ENCODE assay signal across 16 cellular contexts in genomic region chr17:67506966-67507365, GRCh38.
DNase-seq lines count a peak whose midpoint lies in the region; ATAC-seq and TF ChIP-seq lines count a peak whose summit lies in the region.
"Had no signal": no experiment of that assay in that cellular context is flagged by ENCODE, and none has a peak within 500 bp of the region (broad histone marks: within the 10 kb centered on the region; RNA-seq: fewer than 3 reads in every experiment).

No MANE protein-coding gene starts in this region.

- H3K4me1 Mint-ChIP-seq in activated naive CD8-positive, alpha-beta T cell treated with anti-CD3 and anti-CD28 coated beads, Interleukin-2, amount 50 U/mL, for 24 hours: peaks cover 62% of the 10 kb centered on the region
- peaks cover 8% of the 10 kb centered on the region for H3K4me1 Mint-ChIP-seq in T-helper 2 cell treated with Interferon-gamma antibody and Interleukin-4, amounts not matched to agents 5 μg/mL and 100 μg/mL, for 36 hours (ENCODE audit: low read depth)

- DNase-seq in AG08396 (ENCODE audit: low spot score): peak; percentile 60
- DNase-seq in ELR (ENCODE audit: low read depth): peak; percentile 92
- DNase-seq in activated naive CD8-positive, alpha-beta T cell treated with anti-CD3 and anti-CD28 coated beads, Interleukin-2, amount 50 U/mL, for 24 hours: no peak
- DNase-seq in hepatic stellate cell (ENCODE audit: low spot score): peak; percentile 74
- DNase-seq in T-helper 2 cell treated with Interferon-gamma antibody and Interleukin-4, amounts not matched to agents 5 μg/mL and 100 μg/mL, for 36 hours (ENCODE audit: low spot score): no peak
- DNase-seq in Peyer's patch: no peak
- DNase-seq: activated CD4-positive, alpha-beta T cell treated with anti-CD3 and anti-CD28 coated beads for 1 hour; left ventricle myocardium superior; naive thymus-derived CD4-positive, alpha-beta T cell; retina had no signal

- TF ChIP-seq CTCF in Peyer's patch (IDR thresholded peaks at IDR 0.05): no peak

- peaks cover 13% of the 10 kb centered on the region for H3K9me3 Mint-ChIP-seq in activated naive CD8-positive, alpha-beta T cell treated with anti-CD3 and anti-CD28 coated beads, Interleukin-2, amount 50 U/mL, for 24 hours
- peaks cover 15% of the 10 kb centered on the region for H3K9me3 Mint-ChIP-seq in T-helper 2 cell treated with Interferon-gamma antibody and Interleukin-4, amounts not matched to agents 5 μg/mL and 100 μg/mL, for 36 hours

- H3K36me3 Mint-ChIP-seq in activated naive CD8-positive, alpha-beta T cell treated with anti-CD3 and anti-CD28 coated beads, Interleukin-2, amount 50 U/mL, for 24 hours (ENCODE audit: low read depth): peaks cover 14% of the 10 kb centered on the region
- H3K36me3 Mint-ChIP-seq in T-helper 2 cell treated with Interferon-gamma antibody and Interleukin-4, amounts not matched to agents 5 μg/mL and 100 μg/mL, for 36 hours (ENCODE audit: low read depth): peaks cover 8% of the 10 kb centered on the region

- TF ChIP-seq POLR2A in Peyer's patch (IDR thresholded peaks at IDR 0.05): no peak

- no peaks in the 10 kb centered on the region for H3K27me3 Mint-ChIP-seq in activated naive CD8-positive, alpha-beta T cell treated with anti-CD3 and anti-CD28 coated beads, Interleukin-2, amount 50 U/mL, for 24 hours
- no peaks in the 10 kb centered on the region for H3K27me3 Mint-ChIP-seq in T-helper 2 cell treated with Interferon-gamma antibody and Interleukin-4, amounts not matched to agents 5 μg/mL and 100 μg/mL, for 36 hours (ENCODE audit: low read depth)
- H3K27me3 Mint-ChIP-seq: naive thymus-derived CD4-positive, alpha-beta T cell had no signal

- no peaks in the 10 kb centered on the region for H3K27me3 ChIP-seq in Peyer's patch
- H3K27me3 ChIP-seq: tibial nerve had no signal

- no peak overlapping the region for H3K4me3 ChIP-seq in Peyer's patch
- H3K4me3 ChIP-seq: tibial nerve had no signal

- peak; percentile 85 for ATAC-seq in activated naive CD8-positive, alpha-beta T cell treated with anti-CD3 and anti-CD28 coated beads, Interleukin-2, amount 50 U/mL, for 24 hours
- ATAC-seq in HG02798 (IDR thresholded peaks at IDR 0.05; ENCODE audit: poor library complexity, unreplicated experiment) (no peak), GM19023 (IDR thresholded peaks at IDR 0.05; ENCODE audit: unreplicated experiment) (no peak)
- ATAC-seq: left ventricle myocardium superior; naive thymus-derived CD4-positive, alpha-beta T cell had no signal

- no peak overlapping the region for H3K27ac ChIP-seq in Peyer's patch
- H3K27ac ChIP-seq: tibial nerve had no signal

- H3K9me3 ChIP-seq in Peyer's patch: no peaks in the 10 kb centered on the region

- H3K27ac Mint-ChIP-seq in activated naive CD8-positive, alpha-beta T cell treated with anti-CD3 and anti-CD28 coated beads, Interleukin-2, amount 50 U/mL, for 24 hours: peak overlapping the region; percentile 39
- no peak overlapping the region for H3K27ac Mint-ChIP-seq in T-helper 2 cell treated with Interferon-gamma antibody and Interleukin-4, amounts not matched to agents 5 μg/mL and 100 μg/mL, for 36 hours
- H3K27ac Mint-ChIP-seq: activated T-helper 2 cell treated with anti-CD3 and anti-CD28 coated beads, Interferon-gamma antibody, Interleukin-2, Interleukin-4, amounts not matched to agents 10 μg/mL and 5 μg/mL and 100 μg/mL, durations not matched to agents 14 hours and 24 hours and 36 hours; CD14-positive monocyte; T-helper 1 cell treated with Interleukin-12 subunit alpha and Interleukin-12 subunit beta and Interleukin-4 antibody, amounts not matched to agents 30 μg/mL and 1 μg/mL, for 36 hours had no signal

- no peaks in the 10 kb centered on the region for H3K36me3 ChIP-seq in Peyer's patch
- H3K36me3 ChIP-seq: tibial nerve had no signal

- H3K4me1 ChIP-seq in Peyer's patch: no peaks in the 10 kb centered on the region

- H3K4me3 Mint-ChIP-seq in activated naive CD8-positive, alpha-beta T cell treated with anti-CD3 and anti-CD28 coated beads, Interleukin-2, amount 50 U/mL, for 24 hours: no peak overlapping the region
- no peak overlapping the region for H3K4me3 Mint-ChIP-seq in T-helper 2 cell treated with Interferon-gamma antibody and Interleukin-4, amounts not matched to agents 5 μg/mL and 100 μg/mL, for 36 hours
- H3K4me3 Mint-ChIP-seq: CD14-positive monocyte; T-helper 1 cell treated with Interleukin-12 subunit alpha and Interleukin-12 subunit beta and Interleukin-4 antibody, amounts not matched to agents 30 μg/mL and 1 μg/mL, for 36 hours had no signal

Comparison
In these comparisons a context has a peak if more than half of its experiments do, and no peak if none do; other contexts are left out.
1. DNase-seq: peak in AG08396 (single experiment), ELR (single experiment) and hepatic stellate cell (single experiment); none in activated naive CD8-positive, alpha-beta T cell treated with anti-CD3 and anti-CD28 coated beads, Interleukin-2, amount 50 U/mL, for 24 hours (single experiment), T-helper 2 cell treated with Interferon-gamma antibody and Interleukin-4, amounts not matched to agents 5 μg/mL and 100 μg/mL, for 36 hours (single experiment) and Peyer's patch (0 of 3).